Comparison of ENCODE assay signal across 9 cellular contexts in genomic region chr2:239465017-239466001, GRCh38.
DNase-seq lines count a peak whose midpoint lies in the region; ATAC-seq and TF ChIP-seq lines count a peak whose summit lies in the region.
"Had no signal": no experiment of that assay in that cellular context is flagged by ENCODE, and none has a peak within 500 bp of the region (broad histone marks: within the 10 kb centered on the region; RNA-seq: fewer than 3 reads in every experiment).

No MANE protein-coding gene starts in this region.

- no peak overlapping the region; the same call in 1 of the 2 replicates for H3K14ac ChIP-seq in H9 (ENCODE audit: insufficient read depth, low read length)

- H3K18ac ChIP-seq in H9 (ENCODE audit: insufficient read length, low read depth, low read length) = no peak overlapping the region

- no peak overlapping the region; a peak in 1 of 7 replicates for H3K27ac Mint-ChIP-seq in H9

- no peak overlapping the region for H3K27ac ChIP-seq in H9 (ENCODE audit: insufficient read length, low read depth, low read length)
- H3K27ac ChIP-seq in PC-3 (ENCODE audit: low read length) = no peak overlapping the region

- no peak overlapping the region for H3K4me3 Mint-ChIP-seq in H9
- H3K4me3 Mint-ChIP-seq: neural crest cell had no signal

- CTCF ChIA-PET in PC-3 (lab: Charles Lee) = no interaction called here

- no peak overlapping the region for H2BK15ac ChIP-seq in H9 (ENCODE audit: low read depth, low read length)

- H3K9me3 Mint-ChIP-seq in H9 = peaks cover 8 to 9% of the 10 kb centered on the region in 2 experiments; a peak in 4 of 5 replicates
- H3K9me3 Mint-ChIP-seq: neural crest cell had no signal

- H3K4me3 ChIP-seq in PC-3 (ENCODE audit: low read length) = 0 out of 2 replicates have a peak overlapping the region, but pooled peaks have one; percentile 19
- peak overlapping the region; percentile 32 for H3K4me3 ChIP-seq in skeletal muscle satellite cell (ENCODE audit: low read length)

- H3K36me3 ChIP-seq in PC-3 (ENCODE audit: low read depth, low read length) = no peaks in the 10 kb centered on the region
- no peaks in the 10 kb centered on the region for H3K36me3 ChIP-seq in skeletal muscle satellite cell (ENCODE audit: insufficient read depth, low read length)

- intact Hi-C loops in PC-3 (cut with micrococcal nuclease) = loop anchor here (2.0 kb wide), 1 partner anchor 65 kb away; the partner anchor contains the start of gene HDAC4
- intact Hi-C loops in Right ventricle myocardium superior (cut with DNase I) = no loop called here

- TF ChIP-seq CTCF in H9 (conservative IDR thresholded peaks at IDR 0.05) (no peak), PC-3 (conservative IDR thresholded peaks at IDR 0.05; ENCODE audit: low read depth, low read length) (no peak)

- no peak overlapping the region for H2BK5ac ChIP-seq in H9 (ENCODE audit: insufficient read length, low read length)

- H4K20me1 ChIP-seq in H9 (ENCODE audit: control insufficient read depth, insufficient read depth, insufficient read length) = peaks cover 3% of the 10 kb centered on the region
- H4K20me1 ChIP-seq in PC-3 (ENCODE audit: low read length) = no peaks in the 10 kb centered on the region

- no peak overlapping the region for H3K56ac ChIP-seq in H9 (ENCODE audit: insufficient read length, low read depth, low read length)

- H3K4me1 ChIP-seq in H9 (ENCODE audit: insufficient read depth, low read length) (no peaks in the 10 kb centered on the region), PC-3 (ENCODE audit: insufficient read depth, low read length) (peaks cover 13% of the 10 kb centered on the region; the same call in 1 of the 2 replicates), skeletal muscle satellite cell (ENCODE audit: control insufficient read depth, insufficient read depth, low read length) (peaks cover 4% of the 10 kb centered on the region)

- H4K8ac ChIP-seq in H9 (replicated peaks; ENCODE audit: insufficient read length, low read depth, low read length) = no peak overlapping the region

- WGBS in H9 (ENCODE audit: extremely low coverage, insufficient read length, low lambda C conversion rate) = no CpG with 5 or more reads among the region's 31 CpGs

- no peaks in the 10 kb centered on the region for H3K9me2 ChIP-seq in PC-3 (replicated peaks; ENCODE audit: low read length)

- H3K9me3 ChIP-seq in H9 (ENCODE audit: control insufficient read depth, low read depth, low read length) (no peaks in the 10 kb centered on the region), PC-3 (ENCODE audit: low read length) (no peaks in the 10 kb centered on the region), skeletal muscle satellite cell (replicated peaks; ENCODE audit: low read length) (peaks cover 1% of the 10 kb centered on the region)

- H2BK120ac ChIP-seq in H9 (ENCODE audit: low read depth, low read length, poor library complexity, severe bottlenecking) = no peak overlapping the region

- ATAC-seq in PC-3 (peak; percentile 98), Right ventricle myocardium superior (ENCODE audit: poor library complexity) (peak; percentile 69), GM18870 (IDR thresholded peaks at IDR 0.05; ENCODE audit: unreplicated experiment) (no peak)

- no peaks in the 10 kb centered on the region for H3K4me1 Mint-ChIP-seq in H9

- no peak overlapping the region for H3T11ph ChIP-seq in H9 (ENCODE audit: low read length)

- no peaks in the 10 kb centered on the region for H3K27me3 ChIP-seq in H9 (ENCODE audit: insufficient read depth, low read length)
- H3K27me3 ChIP-seq in PC-3 (ENCODE audit: low read length) = no peaks in the 10 kb centered on the region
- H3K27me3 ChIP-seq in skeletal muscle satellite cell (ENCODE audit: control insufficient read depth, insufficient read depth, low read length) = no peaks in the 10 kb centered on the region

- H3K23ac ChIP-seq in H9 (ENCODE audit: insufficient read length, low read depth, low read length) = no peak overlapping the region

- no peaks in the 10 kb centered on the region for H3F3A ChIP-seq in PC-3 (ENCODE audit: low read length, unreplicated experiment)

- no peaks in the 10 kb centered on the region; the same call in 1 of the 2 replicates for H3K79me2 ChIP-seq in H9 (ENCODE audit: insufficient read depth, low read length)
- H3K79me2 ChIP-seq in PC-3 (ENCODE audit: low read length) = no peaks in the 10 kb centered on the region

- H3K4me2 ChIP-seq in H9 (ENCODE audit: insufficient read depth, insufficient read length, low read length) = no peak overlapping the region
- peak overlapping the region; percentile 68 for H3K4me2 ChIP-seq in PC-3 (ENCODE audit: low read length)
- H3K4me2 ChIP-seq in skeletal muscle satellite cell (ENCODE audit: low read length) = peak overlapping the region; percentile 34

- H3K23me2 ChIP-seq in H9 (ENCODE audit: insufficient read length, low read depth, low read length, poor library complexity, severe bottlenecking) = no peaks in the 10 kb centered on the region

- BruUV-seq in PC-3 (replicated peaks; lab: Mats Ljungman, UMichigan) = no TSS peak

- H2BK12ac ChIP-seq in H9 (ENCODE audit: insufficient read length, low read depth, low read length) = no peak overlapping the region

- H2AK5ac ChIP-seq in H9 (ENCODE audit: insufficient read length, low read length) = no peak overlapping the region

- H3K9ac ChIP-seq in H9 (ENCODE audit: extremely low read depth, insufficient read length, low read length) (no peak overlapping the region), PC-3 (ENCODE audit: low read length) (0 out of 2 replicates have a peak overlapping the region, but pooled peaks have one; percentile 27), skeletal muscle satellite cell (ENCODE audit: low read depth, low read length) (no peak overlapping the region)

- H3K79me1 ChIP-seq in H9 (ENCODE audit: insufficient read depth, low read depth, low read length, poor library complexity, severe bottlenecking) = no peaks in the 10 kb centered on the region

- H3K4ac ChIP-seq in H9 (ENCODE audit: low read depth, low read length) = no peak overlapping the region

- peaks cover 6% of the 10 kb centered on the region for H3K27me3 Mint-ChIP-seq in H9 (ENCODE audit: low read depth)

- peaks cover 0 to 3% (median under 1%) of the 10 kb centered on the region in 3 experiments; a peak in 3 of 7 replicates for H3K36me3 Mint-ChIP-seq in H9 (ENCODE audit: insufficient read depth in 1 of 3, low read depth in 3 of 3)

- POLR2A ChIA-PET in PC-3 (lab: Charles Lee; ENCODE audit: unreplicated experiment) = interaction anchor here (0.9 kb wide), 1 partner anchor 64 kb away, joined by 4 read pairs; the partner anchor contains the start of gene HDAC4

- H4K5ac ChIP-seq in H9 (ENCODE audit: insufficient read length, low read depth, low read length) = no peak overlapping the region

- H2BK20ac ChIP-seq in H9 (ENCODE audit: low read depth, low read length, poor library complexity, severe bottlenecking) = no peak overlapping the region

- DNase-seq in H9 = peak; percentile 23
- peak; percentile 82 for DNase-seq in PC-3
- DNase-seq in Right ventricle myocardium superior = peak; percentile 85
- no peak for DNase-seq in DMS114 treated with DMSO at 0.1 percent for 48 hours (lab: John Stamatoyannopoulos, UW; ENCODE audit: unreplicated experiment)
- DNase-seq in cerebellar nuclear complex (lab: John Stamatoyannopoulos, UW) = no peak
- DNase-seq in activated CD4-positive, CD25-positive, alpha-beta regulatory T cell (lab: John Stamatoyannopoulos, UW) = no peak

- no peak overlapping the region for H4K91ac ChIP-seq in H9 (ENCODE audit: insufficient read length, low read depth, low read length)

- no peak overlapping the region for H2AFZ ChIP-seq in H9 (ENCODE audit: low read length)
- H2AFZ ChIP-seq in PC-3 (ENCODE audit: low read length) = peak overlapping the region; percentile 78

Comparison
In these comparisons a context has a peak if more than half of its experiments do, and no peak if none do; other contexts are left out.
1. DNase-seq: peak in H9 (single experiment), PC-3 (single experiment) and Right ventricle myocardium superior (single experiment); none in DMS114 treated with DMSO at 0.1 percent for 48 hours (single experiment), cerebellar nuclear complex (0 of 2) and activated CD4-positive, CD25-positive, alpha-beta regulatory T cell (0 of 4).